In the genomic region with DNA sequence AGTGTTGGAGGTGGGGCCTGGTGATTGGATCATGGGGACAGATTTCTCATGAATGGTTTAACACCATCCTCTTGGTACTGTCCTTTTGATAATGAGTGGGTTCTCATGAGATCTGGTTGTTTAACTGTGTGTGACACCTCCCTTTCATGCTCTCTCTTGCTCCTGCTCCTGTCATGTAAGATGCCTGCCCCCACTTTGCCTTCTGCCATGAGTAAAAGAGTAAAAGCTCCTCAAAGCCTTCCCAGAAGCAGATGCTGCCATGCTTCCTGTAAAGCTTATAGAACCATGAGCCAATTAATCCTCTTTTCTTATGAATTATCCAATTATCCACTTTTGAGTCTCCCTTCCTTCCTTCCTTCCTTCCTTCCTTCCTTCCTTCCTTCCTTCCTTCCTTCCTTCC, we compare ENCODE assay signal across 15 cellular contexts.
A peak's percentile ranks its signal among the peaks of the same experiment; 100 is the strongest.
DNase-seq lines count a peak whose midpoint lies in the region; ATAC-seq and TF ChIP-seq lines count a peak whose summit lies in the region.
"Had no signal": no experiment of that assay in that cellular context is flagged by ENCODE, and none has a peak within 500 bp of the region (broad histone marks: within the 10 kb centered on the region; RNA-seq: fewer than 3 reads in every experiment).

No MANE protein-coding gene starts in this region.

- ATAC-seq in WTC11 (no peak), HG02870 (IDR thresholded peaks at IDR 0.05; ENCODE audit: unreplicated experiment) (no peak)
- ATAC-seq in effector memory CD8-positive, alpha-beta T cell (replicated peaks): no peak
- ATAC-seq: A549 had no signal

- H3K36me3 ChIP-seq in A673 (ENCODE audit: insufficient read depth, low read length, poor library complexity, severe bottlenecking): no peaks in the 10 kb centered on the region
- H3K36me3 ChIP-seq: HAP-1 had no signal

- no peak overlapping the region for H3K4me3 ChIP-seq in A673 (ENCODE audit: low read depth, low read length, poor library complexity, severe bottlenecking)
- H3K4me3 ChIP-seq: A549, HAP-1 had no signal

- DNase-seq in A673 (ENCODE audit: low spot score) (peak; percentile 97), NCI-H524 (lab: John Stamatoyannopoulos, UW) (peak; percentile 80 to 96), NCI-H82 treated with DMSO at 0.1 percent for 48 hours (lab: John Stamatoyannopoulos, UW; ENCODE audit: unreplicated experiment) (peak; percentile 67), WTC11 (ENCODE audit: low spot score) (no peak)
- DNase-seq in effector memory CD8-positive, alpha-beta T cell: no peak
- DNase-seq: 8988T; C1 segment of cervical spinal cord; CD4-positive, alpha-beta memory T cell; COR-L47; DMS153; DND-41; GOT3 had no signal

- no peak overlapping the region for H3K27ac Mint-ChIP-seq in WTC11
- no peak overlapping the region for H3K27ac Mint-ChIP-seq in effector memory CD8-positive, alpha-beta T cell
- H3K27ac Mint-ChIP-seq: CD4-positive, alpha-beta memory T cell had no signal

- peaks cover 65% of the 10 kb centered on the region for H3K4me1 ChIP-seq in A673 (ENCODE audit: insufficient read depth, low read length, poor library complexity, severe bottlenecking)
- H3K4me1 ChIP-seq: A549 had no signal

- BruUV-seq in A673 (replicated peaks; lab: Mats Ljungman, UMichigan): no TSS peak

- H3K9me3 ChIP-seq in A673 (ENCODE audit: low read depth, low read length, poor library complexity, severe bottlenecking): no peaks in the 10 kb centered on the region
- H3K9me3 ChIP-seq: A549, HAP-1 had no signal

- intact Hi-C loops in A673 (cut with micrococcal nuclease; ENCODE audit: unreplicated experiment): loop anchor here (1.0 to 5.0 kb wide), 4 partner anchors 130 to 1558 kb away; no protein-coding TSS in a partner anchor

- H3K36me3 Mint-ChIP-seq in WTC11: no peaks in the 10 kb centered on the region
- H3K36me3 Mint-ChIP-seq in effector memory CD8-positive, alpha-beta T cell (ENCODE audit: insufficient read depth): no peaks in the 10 kb centered on the region
- H3K36me3 Mint-ChIP-seq: CD4-positive, alpha-beta memory T cell had no signal

- peaks cover 2% of the 10 kb centered on the region; the same call in 1 of the 2 replicates for H3K4me1 Mint-ChIP-seq in WTC11
- no peaks in the 10 kb centered on the region for H3K4me1 Mint-ChIP-seq in effector memory CD8-positive, alpha-beta T cell (ENCODE audit: low read depth in 2 of 2)
- H3K4me1 Mint-ChIP-seq: CD4-positive, alpha-beta memory T cell had no signal

- no peaks in the 10 kb centered on the region for H3K27me3 ChIP-seq in A673 (replicated peaks; ENCODE audit: insufficient read depth, low read depth, low read length, poor library complexity)

- POLR2A ChIA-PET in A673 (lab: Charles Lee; ENCODE audit: low non-redundant PET): interaction anchor here (0.7 kb wide), 2 partner anchors 61 to 135 kb away, joined by 4 to 5 read pairs; no protein-coding TSS in a partner anchor
- POLR2A ChIA-PET in WTC11 (lab: Charles Lee): no interaction called here

- no peak for TF ChIP-seq CTCF in A673 (conservative IDR thresholded peaks at IDR 0.05; ENCODE audit: low read depth, low read length)
- no peak for TF ChIP-seq CTCF in WTC11 (IDR thresholded peaks at IDR 0.05)

- no peaks in the 10 kb centered on the region for H3K9me3 Mint-ChIP-seq in WTC11
- H3K9me3 Mint-ChIP-seq in effector memory CD8-positive, alpha-beta T cell: no peaks in the 10 kb centered on the region

- CTCF ChIA-PET in A673 (lab: Charles Lee) (interaction anchor here (1.0 kb wide), 1 partner anchor 135 kb away, joined by 5 read pairs; no protein-coding TSS in a partner anchor), WTC11 (lab: Charles Lee) (no interaction called here)

- H3K27ac ChIP-seq in A673 (ENCODE audit: low read depth, low read length, poor library complexity, severe bottlenecking): peak overlapping the region; percentile 96
- H3K27ac ChIP-seq: A549 had no signal

- H3K4me3 Mint-ChIP-seq in WTC11: no peak overlapping the region
- no peak overlapping the region for H3K4me3 Mint-ChIP-seq in effector memory CD8-positive, alpha-beta T cell
- H3K4me3 Mint-ChIP-seq: CD4-positive, alpha-beta memory T cell had no signal

- no peaks in the 10 kb centered on the region for H3K27me3 Mint-ChIP-seq in WTC11 (ENCODE audit: low read depth)
- H3K27me3 Mint-ChIP-seq in effector memory CD8-positive, alpha-beta T cell: no peaks in the 10 kb centered on the region

TF ChIP-seq in WTC11, 78 proteins besides CTCF, POLR2A, EP300 and RAD21 (continues in another document):
- TF ChIP-seq, protein P1, sequence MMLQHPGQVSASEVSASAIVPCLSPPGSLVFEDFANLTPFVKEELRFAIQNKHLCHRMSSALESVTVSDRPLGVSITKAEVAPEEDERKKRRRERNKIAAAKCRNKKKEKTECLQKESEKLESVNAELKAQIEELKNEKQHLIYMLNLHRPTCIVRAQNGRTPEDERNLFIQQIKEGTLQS (CRISPR knock-in tag; conservative IDR thresholded peaks at IDR 0.05): no peak
- TF ChIP-seq, protein P2, sequence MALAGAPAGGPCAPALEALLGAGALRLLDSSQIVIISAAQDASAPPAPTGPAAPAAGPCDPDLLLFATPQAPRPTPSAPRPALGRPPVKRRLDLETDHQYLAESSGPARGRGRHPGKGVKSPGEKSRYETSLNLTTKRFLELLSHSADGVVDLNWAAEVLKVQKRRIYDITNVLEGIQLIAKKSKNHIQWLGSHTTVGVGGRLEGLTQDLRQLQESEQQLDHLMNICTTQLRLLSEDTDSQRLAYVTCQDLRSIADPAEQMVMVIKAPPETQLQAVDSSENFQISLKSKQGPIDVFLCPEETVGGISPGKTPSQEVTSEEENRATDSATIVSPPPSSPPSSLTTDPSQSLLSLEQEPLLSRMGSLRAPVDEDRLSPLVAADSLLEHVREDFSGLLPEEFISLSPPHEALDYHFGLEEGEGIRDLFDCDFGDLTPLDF (CRISPR knock-in tag; IDR thresholded peaks at IDR 0.05): no peak
- TF ChIP-seq EMX1 (CRISPR knock-in tag; IDR thresholded peaks at IDR 0.05) (no peak), NFATC4 (CRISPR knock-in tag; IDR thresholded peaks at IDR 0.05) (no peak), KAT7 (CRISPR knock-in tag; IDR thresholded peaks at IDR 0.05; ENCODE audit: borderline replicate concordance) (no peak), ZNF232 (CRISPR knock-in tag; IDR thresholded peaks at IDR 0.05) (no peak), ZNF138 (CRISPR knock-in tag; conservative IDR thresholded peaks at IDR 0.05) (no peak)
- TF ChIP-seq, protein P3, sequence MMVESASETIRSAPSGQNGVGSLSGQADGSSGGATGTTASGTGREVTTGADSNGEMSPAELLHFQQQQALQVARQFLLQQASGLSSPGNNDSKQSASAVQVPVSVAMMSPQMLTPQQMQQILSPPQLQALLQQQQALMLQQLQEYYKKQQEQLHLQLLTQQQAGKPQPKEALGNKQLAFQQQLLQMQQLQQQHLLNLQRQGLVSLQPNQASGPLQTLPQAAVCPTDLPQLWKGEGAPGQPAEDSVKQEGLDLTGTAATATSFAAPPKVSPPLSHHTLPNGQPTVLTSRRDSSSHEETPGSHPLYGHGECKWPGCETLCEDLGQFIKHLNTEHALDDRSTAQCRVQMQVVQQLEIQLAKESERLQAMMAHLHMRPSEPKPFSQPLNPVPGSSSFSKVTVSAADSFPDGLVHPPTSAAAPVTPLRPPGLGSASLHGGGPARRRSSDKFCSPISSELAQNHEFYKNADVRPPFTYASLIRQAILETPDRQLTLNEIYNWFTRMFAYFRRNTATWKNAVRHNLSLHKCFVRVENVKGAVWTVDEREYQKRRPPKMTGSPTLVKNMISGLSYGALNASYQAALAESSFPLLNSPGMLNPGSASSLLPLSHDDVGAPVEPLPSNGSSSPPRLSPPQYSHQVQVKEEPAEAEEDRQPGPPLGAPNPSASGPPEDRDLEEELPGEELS (CRISPR knock-in tag; IDR thresholded peaks at IDR 0.05): no peak
- TF ChIP-seq, protein P4, sequence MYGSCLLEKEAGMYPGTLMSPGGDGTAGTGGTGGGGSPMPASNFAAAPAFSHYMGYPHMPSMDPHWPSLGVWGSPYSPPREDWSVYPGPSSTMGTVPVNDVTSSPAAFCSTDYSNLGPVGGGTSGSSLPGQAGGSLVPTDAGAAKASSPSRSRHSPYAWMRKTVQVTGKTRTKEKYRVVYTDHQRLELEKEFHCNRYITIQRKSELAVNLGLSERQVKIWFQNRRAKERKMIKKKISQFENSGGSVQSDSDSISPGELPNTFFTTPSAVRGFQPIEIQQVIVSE (CRISPR knock-in tag; IDR thresholded peaks at IDR 0.05; ENCODE audit: borderline replicate concordance): no peak
- TF ChIP-seq, protein P5, sequence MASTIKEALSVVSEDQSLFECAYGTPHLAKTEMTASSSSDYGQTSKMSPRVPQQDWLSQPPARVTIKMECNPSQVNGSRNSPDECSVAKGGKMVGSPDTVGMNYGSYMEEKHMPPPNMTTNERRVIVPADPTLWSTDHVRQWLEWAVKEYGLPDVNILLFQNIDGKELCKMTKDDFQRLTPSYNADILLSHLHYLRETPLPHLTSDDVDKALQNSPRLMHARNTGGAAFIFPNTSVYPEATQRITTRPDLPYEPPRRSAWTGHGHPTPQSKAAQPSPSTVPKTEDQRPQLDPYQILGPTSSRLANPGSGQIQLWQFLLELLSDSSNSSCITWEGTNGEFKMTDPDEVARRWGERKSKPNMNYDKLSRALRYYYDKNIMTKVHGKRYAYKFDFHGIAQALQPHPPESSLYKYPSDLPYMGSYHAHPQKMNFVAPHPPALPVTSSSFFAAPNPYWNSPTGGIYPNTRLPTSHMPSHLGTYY (CRISPR knock-in tag; IDR thresholded peaks at IDR 0.05): no peak
- TF ChIP-seq, protein P6, sequence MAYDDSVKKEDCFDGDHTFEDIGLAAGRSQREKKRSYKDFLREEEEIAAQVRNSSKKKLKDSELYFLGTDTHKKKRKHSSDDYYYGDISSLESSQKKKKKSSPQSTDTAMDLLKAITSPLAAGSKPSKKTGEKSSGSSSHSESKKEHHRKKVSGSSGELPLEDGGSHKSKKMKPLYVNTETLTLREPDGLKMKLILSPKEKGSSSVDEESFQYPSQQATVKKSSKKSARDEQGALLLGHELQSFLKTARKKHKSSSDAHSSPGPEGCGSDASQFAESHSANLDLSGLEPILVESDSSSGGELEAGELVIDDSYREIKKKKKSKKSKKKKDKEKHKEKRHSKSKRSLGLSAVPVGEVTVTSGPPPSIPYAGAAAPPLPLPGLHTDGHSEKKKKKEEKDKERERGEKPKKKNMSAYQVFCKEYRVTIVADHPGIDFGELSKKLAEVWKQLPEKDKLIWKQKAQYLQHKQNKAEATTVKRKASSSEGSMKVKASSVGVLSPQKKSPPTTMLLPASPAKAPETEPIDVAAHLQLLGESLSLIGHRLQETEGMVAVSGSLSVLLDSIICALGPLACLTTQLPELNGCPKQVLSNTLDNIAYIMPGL (CRISPR knock-in tag; IDR thresholded peaks at IDR 0.05): no peak

Comparison
In these comparisons a context has a peak if more than half of its experiments do, and no peak if none do; other contexts are left out.
1. DNase-seq: peak in A673 (single experiment), NCI-H524 (2 of 2) and NCI-H82 treated with DMSO at 0.1 percent for 48 hours (single experiment); none in WTC11 (single experiment) and effector memory CD8-positive, alpha-beta T cell (0 of 3).